8 cellular contexts compared by ENCODE assay signal in the genomic region with DNA sequence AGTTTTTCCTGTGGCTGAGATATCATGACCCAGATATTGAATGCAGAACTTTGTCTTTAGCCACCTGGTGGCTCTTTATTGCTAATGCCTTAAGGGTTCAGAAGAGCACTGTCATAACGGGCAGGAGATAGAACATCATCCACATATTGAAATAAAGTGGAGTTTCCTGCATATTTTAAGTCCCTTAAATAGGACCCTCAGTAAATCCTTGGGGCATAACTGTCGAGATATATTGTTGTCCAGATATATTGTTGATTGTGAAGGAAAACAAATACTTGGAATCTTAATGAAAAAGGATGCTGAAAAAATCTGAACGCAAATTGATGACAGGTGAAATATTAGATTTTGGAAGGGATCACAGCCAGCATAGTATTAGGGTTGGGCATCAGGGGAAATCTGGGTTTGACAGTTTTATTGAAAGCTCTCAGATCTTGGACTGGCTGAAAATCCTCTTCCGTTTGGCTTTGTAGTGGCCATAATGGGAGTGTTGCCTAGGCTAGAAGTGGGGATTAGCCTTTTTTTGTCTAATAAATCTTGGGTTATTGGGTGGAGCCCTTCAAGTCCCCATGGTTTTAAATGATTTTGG. TPM values are rescaled to one million over a fixed set of nuclear protein-coding genes. Genes with fewer than 3 reads are reported as not detected.
DNase-seq lines count a peak whose midpoint lies in the region; ATAC-seq and TF ChIP-seq lines count a peak whose summit lies in the region.

No MANE protein-coding gene starts in this region.

- H3K9me3 Mint-ChIP-seq in neural crest cell: no peaks in the 10 kb centered on the region

- no peaks in the 10 kb centered on the region for H3K36me3 ChIP-seq in brain microvascular endothelial cell (replicated peaks)

- TF ChIP-seq CTCF in LNCAP (IDR thresholded peaks at IDR 0.05) (peak; percentile 42; the same call in 1 of the 2 replicates), brain microvascular endothelial cell (IDR thresholded peaks at IDR 0.05; ENCODE audit: low read depth, low read length, missing control alignments) (peak; percentile 56), neural crest cell (conservative IDR thresholded peaks at IDR 0.05) (peak; percentile 68)

- H3K27me3 Mint-ChIP-seq in neural crest cell (ENCODE audit: low read depth): peaks cover 4% of the 10 kb centered on the region

- DNase-seq in NCI-H1436 (lab: John Stamatoyannopoulos, UW) (peak; percentile 9), NCI-H1436 treated with DMSO at 0.1 percent for 48 hours (lab: John Stamatoyannopoulos, UW) (no peak), brain microvascular endothelial cell (peak; percentile 35), neural crest cell (ENCODE audit: low read depth, low spot score) (no peak), mesenteric fat pad (ENCODE audit: low spot score) (no peak)
- DNase-seq in activated effector memory CD4-positive, alpha-beta T cell treated with anti-CD3 and anti-CD28 coated beads, Interleukin-2, amount 50 U/mL, for 16 hours: no peak

- H3K36me3 Mint-ChIP-seq in neural crest cell (ENCODE audit: low read depth): no peaks in the 10 kb centered on the region

- in situ Hi-C loops in brain microvascular endothelial cell (cut with HindIII; ENCODE audit: low pct_ligation_motif_present, low sequenced_read_pairs): no loop called here

- peaks cover 63% of the 10 kb centered on the region for H3K27me3 ChIP-seq in brain microvascular endothelial cell (replicated peaks)

- no peak overlapping the region for H3K27ac Mint-ChIP-seq in neural crest cell (ENCODE audit: unreplicated experiment)

- no peak overlapping the region for H3K4me3 ChIP-seq in brain microvascular endothelial cell (ENCODE audit: low read depth, low read length)

- no peak overlapping the region for H3K4me3 Mint-ChIP-seq in neural crest cell

- H3K27ac ChIP-seq in brain microvascular endothelial cell: no peak overlapping the region

- peaks cover 3% of the 10 kb centered on the region for H3K4me1 Mint-ChIP-seq in neural crest cell

- ATAC-seq in GM21717 (IDR thresholded peaks at IDR 0.05; ENCODE audit: unreplicated experiment): peak; percentile 89

RNA-seq across cellular contexts. Expression of a gene that starts 13.9 kb away (rescaled TPM):
- total RNA-seq in neural crest cell (27.1 and 28.1 TPM in 2 replicates), mesenteric fat pad (10.6 TPM)

Comparison
In these comparisons a context has a peak if more than half of its experiments do, and no peak if none do; other contexts are left out.
1. DNase-seq: peak in NCI-H1436 (single experiment) and brain microvascular endothelial cell (single experiment); none in NCI-H1436 treated with DMSO at 0.1 percent for 48 hours (single experiment), neural crest cell (single experiment), activated effector memory CD4-positive, alpha-beta T cell treated with anti-CD3 and anti-CD28 coated beads, Interleukin-2, amount 50 U/mL, for 16 hours (single experiment) and mesenteric fat pad (single experiment).
2. Peak in every context shown above with its lines, with median percentiles within 50 percentile points of each other: CTCF ChIP-seq.